Comparison of ENCODE assay signal across 8 cellular contexts in genomic region chr21:44065428-44065827, GRCh38. TPM values are rescaled to one million over a fixed set of nuclear protein-coding genes. Genes with fewer than 3 reads are reported as not detected.
DNase-seq lines count a peak whose midpoint lies in the region; ATAC-seq and TF ChIP-seq lines count a peak whose summit lies in the region.

No MANE protein-coding gene starts in this region.

- H2AFZ ChIP-seq in PC-9, result no peak overlapping the region

- H3K4me1 ChIP-seq in PC-9 (replicated peaks; ENCODE audit: insufficient read depth), result no peaks in the 10 kb centered on the region

- CTCF ChIA-PET in activated B cell treated with CpG ODN at 0.5 μM for 24 hours (lab: Charles Lee) (no interaction called here), PC-9 (lab: Charles Lee) (no interaction called here)

- peak overlapping the region; percentile 74 for H3K27ac Mint-ChIP-seq in activated B cell treated with CpG ODN at 0.5 μM for 24 hours

- DNase-seq in activated B cell treated with CpG ODN at 0.5 μM for 24 hours, result no peak
- DNase-seq in brain microvascular endothelial cell, result peak; percentile 13
- DNase-seq in stimulated activated CD4-positive, alpha-beta T cell treated with anti-CD3 and anti-CD28 coated beads, TNF-alpha, amount 100 ng/mL, for 4 hours (ENCODE audit: low read depth in 3 of 3), result peak; percentile 33 to 67 (median 59)
- DNase-seq in PC-9, result no peak

- no peaks in the 10 kb centered on the region for H3F3A ChIP-seq in PC-9 (ENCODE audit: insufficient read depth, low read depth)

- H3K9me2 ChIP-seq in PC-9 (ENCODE audit: insufficient read depth), result no peaks in the 10 kb centered on the region

- peaks cover 13% of the 10 kb centered on the region for H3K4me1 Mint-ChIP-seq in activated B cell treated with CpG ODN at 0.5 μM for 24 hours

- H3K36me3 ChIP-seq in brain microvascular endothelial cell (replicated peaks) (peaks cover 32% of the 10 kb centered on the region), PC-9 (ENCODE audit: low read depth) (no peaks in the 10 kb centered on the region)

- H3K36me3 Mint-ChIP-seq in activated B cell treated with CpG ODN at 0.5 μM for 24 hours (ENCODE audit: low read depth), result peaks cover 80% of the 10 kb centered on the region

- peak; percentile 88 for ATAC-seq in GM18867 (IDR thresholded peaks at IDR 0.05; ENCODE audit: unreplicated experiment)
- ATAC-seq in activated B cell treated with CpG ODN at 0.5 μM for 24 hours (ENCODE audit: low read depth), result peak; percentile 93
- ATAC-seq in GM21528 (IDR thresholded peaks at IDR 0.05; ENCODE audit: low FRiP score, unreplicated experiment), result no peak
- no peak for ATAC-seq in HG02884 (IDR thresholded peaks at IDR 0.05; ENCODE audit: unreplicated experiment)
- ATAC-seq in HG03460 (IDR thresholded peaks at IDR 0.05; ENCODE audit: unreplicated experiment), result no peak

- BruUV-seq in PC-9 (replicated peaks; lab: Mats Ljungman, UMichigan), result no TSS peak

- H3K9me3 Mint-ChIP-seq in activated B cell treated with CpG ODN at 0.5 μM for 24 hours, result no peaks in the 10 kb centered on the region

- TF ChIP-seq CTCF in activated B cell treated with CpG ODN at 0.5 μM for 24 hours (IDR thresholded peaks at IDR 0.05), result no peak
- no peak for TF ChIP-seq CTCF in brain microvascular endothelial cell (IDR thresholded peaks at IDR 0.05; ENCODE audit: low read depth, low read length, missing control alignments)
- no peak for TF ChIP-seq CTCF in PC-9 (conservative IDR thresholded peaks at IDR 0.05)

- no peaks in the 10 kb centered on the region for H3K79me2 ChIP-seq in PC-9 (ENCODE audit: low read depth)

- no peak overlapping the region for H3K27ac ChIP-seq in brain microvascular endothelial cell
- no peak overlapping the region for H3K27ac ChIP-seq in PC-9

- no peaks in the 10 kb centered on the region for H3K27me3 Mint-ChIP-seq in activated B cell treated with CpG ODN at 0.5 μM for 24 hours

- H3K27me3 ChIP-seq in brain microvascular endothelial cell (replicated peaks), result no peaks in the 10 kb centered on the region
- H3K27me3 ChIP-seq in PC-9 (ENCODE audit: insufficient read depth, low read depth), result no peaks in the 10 kb centered on the region

- POLR2A ChIA-PET in activated B cell treated with CpG ODN at 0.5 μM for 24 hours (lab: Charles Lee) (no interaction called here), PC-9 (lab: Charles Lee; ENCODE audit: unreplicated experiment) (no interaction called here)

- intact Hi-C loops in activated B cell treated with CpG ODN at 0.5 μM for 24 hours (cut with micrococcal nuclease) (no loop called here), PC-9 (cut with micrococcal nuclease; ENCODE audit: unreplicated experiment) (no loop called here)

- H3K4me3 Mint-ChIP-seq in activated B cell treated with CpG ODN at 0.5 μM for 24 hours, result no peak overlapping the region

- H4K20me1 ChIP-seq in PC-9 (ENCODE audit: insufficient read depth), result 0 out of 2 replicates have a peak, but pooled peaks cover 4% of the 10 kb centered on the region

- H3K4me2 ChIP-seq in PC-9, result no peak overlapping the region

- no peak overlapping the region for H3K4me3 ChIP-seq in brain microvascular endothelial cell (ENCODE audit: low read depth, low read length)
- no peak overlapping the region for H3K4me3 ChIP-seq in PC-9

- no peaks in the 10 kb centered on the region for H3K9me3 ChIP-seq in PC-9 (ENCODE audit: insufficient read depth, low read depth)

- in situ Hi-C loops in brain microvascular endothelial cell (cut with HindIII; ENCODE audit: low pct_ligation_motif_present, low sequenced_read_pairs), result no loop called here

RNA-seq across cellular contexts. Expression of gene PWP2, which starts 41.8 kb away (rescaled TPM):
- total RNA-seq in activated B cell treated with CpG ODN at 0.5 μM for 24 hours (8.7 and 11.8 TPM in 2 replicates), PC-9 (2021) (22.6 and 22.9 TPM in 2 replicates)

RNA-seq across cellular contexts. Expression of gene TRAPPC10, which starts 53.3 kb away (rescaled TPM):
- 77.8 and 96.0 TPM in 2 replicates for total RNA-seq in activated B cell treated with CpG ODN at 0.5 μM for 24 hours
- 24.0 and 27.2 TPM in 2 replicates for total RNA-seq in PC-9 (2021)

Comparison
In these comparisons a context has a peak if more than half of its experiments do, and no peak if none do; other contexts are left out.
1. ATAC-seq: peak in GM18867 (single experiment) and activated B cell treated with CpG ODN at 0.5 μM for 24 hours (single experiment); none in GM21528 (single experiment), HG02884 (single experiment) and HG03460 (single experiment).
2. DNase-seq: peak in brain microvascular endothelial cell (single experiment) and stimulated activated CD4-positive, alpha-beta T cell treated with anti-CD3 and anti-CD28 coated beads, TNF-alpha, amount 100 ng/mL, for 4 hours (3 of 3); none in activated B cell treated with CpG ODN at 0.5 μM for 24 hours (single experiment) and PC-9 (0 of 2).